Comparison of ENCODE assay signal across 19 cellular contexts in the genomic region with DNA sequence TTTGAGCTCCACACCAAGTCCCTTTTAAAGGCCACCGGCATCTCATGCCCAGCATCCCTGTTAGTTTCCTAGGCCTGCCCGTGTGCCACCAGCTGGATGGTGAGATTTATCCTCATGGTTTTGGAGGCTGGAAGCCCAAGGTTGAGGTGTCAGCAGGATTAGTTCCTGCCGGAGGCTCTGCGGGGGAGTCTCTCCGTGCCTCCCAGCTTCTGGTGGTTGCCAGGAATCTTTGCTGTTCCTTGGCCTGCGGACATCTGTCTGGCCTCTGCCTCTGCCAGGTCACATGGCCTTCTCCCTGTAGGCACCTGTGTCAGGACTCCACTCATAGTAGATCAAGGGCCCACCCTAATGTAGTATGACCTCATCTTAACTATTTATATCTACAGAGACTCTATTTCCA. TPM values are rescaled to one million over a fixed set of nuclear protein-coding genes. Genes with fewer than 3 reads are reported as not detected.
DNase-seq lines count a peak whose midpoint lies in the region; ATAC-seq and TF ChIP-seq lines count a peak whose summit lies in the region.
"Had no signal": no experiment of that assay in that cellular context is flagged by ENCODE, and none has a peak within 500 bp of the region (broad histone marks: within the 10 kb centered on the region; RNA-seq: fewer than 3 reads in every experiment).

No MANE protein-coding gene starts in this region.

- no peak overlapping the region for H3K4me3 Mint-ChIP-seq in activated CD8-positive, alpha-beta T cell treated with anti-CD3 and anti-CD28 coated beads for 36 hours
- no peak overlapping the region for H3K4me3 Mint-ChIP-seq in activated CD8-positive, alpha-beta T cell treated with anti-CD3 and anti-CD28 coated beads, Interleukin-2, amount 10 ng/mL, durations not matched to agents 7 days and 5 days
- no peak overlapping the region for H3K4me3 Mint-ChIP-seq in stimulated activated effector memory CD8-positive, alpha-beta T cell treated with anti-CD3 and anti-CD28 coated beads, Interleukin-12 subunit alpha, Interleukin-12 subunit beta, amount 100 ng/mL, for 72 hours
- H3K4me3 Mint-ChIP-seq: dendritic cell treated with granulocyte-macrophage colony-stimulating factor and Interleukin-4, amounts not matched to agents 40 ng/mL and 50 ng/mL, for 4 days had no signal

- no peaks in the 10 kb centered on the region for H3K27me3 Mint-ChIP-seq in activated CD8-positive, alpha-beta T cell treated with anti-CD3 and anti-CD28 coated beads for 36 hours
- H3K27me3 Mint-ChIP-seq in activated CD8-positive, alpha-beta T cell treated with anti-CD3 and anti-CD28 coated beads, Interleukin-2, amount 10 ng/mL, durations not matched to agents 7 days and 5 days (ENCODE audit: low read depth), result no peaks in the 10 kb centered on the region
- H3K27me3 Mint-ChIP-seq: dendritic cell treated with granulocyte-macrophage colony-stimulating factor and Interleukin-4, amounts not matched to agents 40 ng/mL and 50 ng/mL, for 4 days had no signal

- peaks cover 0 to 70% of the 10 kb centered on the region in 2 donors for H3K36me3 ChIP-seq in adrenal gland (replicated peaks in 1 of 2)
- peaks cover 66% of the 10 kb centered on the region for H3K36me3 ChIP-seq in right atrium auricular region

- H3K27ac Mint-ChIP-seq in activated CD8-positive, alpha-beta T cell treated with anti-CD3 and anti-CD28 coated beads for 36 hours, result peak overlapping the region; percentile 77
- H3K27ac Mint-ChIP-seq in activated CD8-positive, alpha-beta T cell treated with anti-CD3 and anti-CD28 coated beads, Interleukin-2, amount 10 ng/mL, durations not matched to agents 7 days and 5 days, result no peak overlapping the region
- H3K27ac Mint-ChIP-seq in stimulated activated effector memory CD8-positive, alpha-beta T cell treated with anti-CD3 and anti-CD28 coated beads, Interleukin-12 subunit alpha, Interleukin-12 subunit beta, amount 100 ng/mL, for 72 hours, result peak overlapping the region; percentile 95

- POLR2A ChIA-PET in activated CD8-positive, alpha-beta T cell treated with anti-CD3 and anti-CD28 coated beads for 36 hours (lab: Charles Lee), result no interaction called here
- POLR2A ChIA-PET in activated CD8-positive, alpha-beta T cell treated with anti-CD3 and anti-CD28 coated beads, Interleukin-2, amount 10 ng/mL, durations not matched to agents 7 days and 5 days (lab: Charles Lee), result no interaction called here

- H3K9me3 ChIP-seq in adrenal gland (replicated peaks in 1 of 3), result no peaks in the 10 kb centered on the region
- no peaks in the 10 kb centered on the region for H3K9me3 ChIP-seq in right atrium auricular region
- H3K9me3 ChIP-seq: BLaER1, body of pancreas, upper lobe of left lung had no signal

- peaks cover 27% of the 10 kb centered on the region for H3K36me3 Mint-ChIP-seq in activated CD8-positive, alpha-beta T cell treated with anti-CD3 and anti-CD28 coated beads for 36 hours (ENCODE audit: low read depth)
- peaks cover 61% of the 10 kb centered on the region for H3K36me3 Mint-ChIP-seq in activated CD8-positive, alpha-beta T cell treated with anti-CD3 and anti-CD28 coated beads, Interleukin-2, amount 10 ng/mL, durations not matched to agents 7 days and 5 days (ENCODE audit: low read depth)
- peaks cover 78% of the 10 kb centered on the region for H3K36me3 Mint-ChIP-seq in stimulated activated effector memory CD8-positive, alpha-beta T cell treated with anti-CD3 and anti-CD28 coated beads, Interleukin-12 subunit alpha, Interleukin-12 subunit beta, amount 100 ng/mL, for 72 hours

- H3K9me3 Mint-ChIP-seq in activated CD8-positive, alpha-beta T cell treated with anti-CD3 and anti-CD28 coated beads for 36 hours, result no peaks in the 10 kb centered on the region
- no peaks in the 10 kb centered on the region for H3K9me3 Mint-ChIP-seq in activated CD8-positive, alpha-beta T cell treated with anti-CD3 and anti-CD28 coated beads, Interleukin-2, amount 10 ng/mL, durations not matched to agents 7 days and 5 days (ENCODE audit: insufficient read depth)
- no peaks in the 10 kb centered on the region for H3K9me3 Mint-ChIP-seq in stimulated activated effector memory CD8-positive, alpha-beta T cell treated with anti-CD3 and anti-CD28 coated beads, Interleukin-12 subunit alpha, Interleukin-12 subunit beta, amount 100 ng/mL, for 72 hours
- H3K9me3 Mint-ChIP-seq: dendritic cell treated with granulocyte-macrophage colony-stimulating factor and Interleukin-4, amounts not matched to agents 40 ng/mL and 50 ng/mL, for 4 days had no signal

- H3K4me1 ChIP-seq in adrenal gland (replicated peaks in 1 of 2) (peaks cover 35 to 53% of the 10 kb centered on the region in 2 donors), right atrium auricular region (peaks cover 0 to 67% of the 10 kb centered on the region in 2 donors)

- no peak for TF ChIP-seq POLR2A in adrenal gland (IDR thresholded peaks at IDR 0.05)

- DNase-seq in activated CD8-positive, alpha-beta T cell treated with anti-CD3 and anti-CD28 coated beads for 36 hours, result no peak
- DNase-seq in activated CD8-positive, alpha-beta T cell treated with anti-CD3 and anti-CD28 coated beads, Interleukin-2, amount 10 ng/mL, durations not matched to agents 7 days and 5 days, result no peak
- DNase-seq in adrenal gland (peak in 6 of 7 donors; percentile 63 to 82 (median 74)), right atrium auricular region (ENCODE audit: low spot score) (no peak), hypothalamus (lab: John Stamatoyannopoulos, UW) (no peak)
- DNase-seq in stimulated activated effector memory CD8-positive, alpha-beta T cell treated with anti-CD3 and anti-CD28 coated beads, Interleukin-12 subunit alpha, Interleukin-12 subunit beta, amount 100 ng/mL, for 72 hours (ENCODE audit: low spot score in 2 of 2), result no peak
- no peak for DNase-seq in stimulated activated CD8-positive, alpha-beta memory T cell treated with anti-CD3 and anti-CD28 coated beads, Interleukin-4, amount 100 ng/mL, for 48 hours
- DNase-seq: activated gamma-delta T cell, DMS153, NCI-H1105, NCI-H2171, NCI-H526 treated with DMSO at 0.1 percent for 48 hours, upper lobe of left lung had no signal

- H3K27me3 ChIP-seq in adrenal gland (no peaks in the 10 kb centered on the region), right atrium auricular region (no peaks in the 10 kb centered on the region)
- H3K27me3 ChIP-seq: BLaER1, body of pancreas, upper lobe of left lung had no signal

- TF ChIP-seq CTCF in activated CD8-positive, alpha-beta T cell treated with anti-CD3 and anti-CD28 coated beads for 36 hours (IDR thresholded peaks at IDR 0.05), result no peak
- no peak for TF ChIP-seq CTCF in adrenal gland (IDR thresholded peaks at IDR 0.05)
- TF ChIP-seq CTCF in right atrium auricular region (IDR thresholded peaks at IDR 0.05), result no peak

- peaks cover 8% of the 10 kb centered on the region for H3K4me1 Mint-ChIP-seq in activated CD8-positive, alpha-beta T cell treated with anti-CD3 and anti-CD28 coated beads for 36 hours (ENCODE audit: low read depth)
- H3K4me1 Mint-ChIP-seq in activated CD8-positive, alpha-beta T cell treated with anti-CD3 and anti-CD28 coated beads, Interleukin-2, amount 10 ng/mL, durations not matched to agents 7 days and 5 days (ENCODE audit: low read depth), result peaks cover 23% of the 10 kb centered on the region
- peaks cover 50% of the 10 kb centered on the region for H3K4me1 Mint-ChIP-seq in stimulated activated effector memory CD8-positive, alpha-beta T cell treated with anti-CD3 and anti-CD28 coated beads, Interleukin-12 subunit alpha, Interleukin-12 subunit beta, amount 100 ng/mL, for 72 hours

- H3K4me3 ChIP-seq in adrenal gland (no peak overlapping the region), right atrium auricular region (no peak overlapping the region)
- H3K4me3 ChIP-seq: BLaER1, body of pancreas, upper lobe of left lung had no signal

- CTCF ChIA-PET in activated CD8-positive, alpha-beta T cell treated with anti-CD3 and anti-CD28 coated beads for 36 hours (lab: Charles Lee), result interaction anchor here (0.8 kb wide), 1 partner anchor 11 kb away, joined by 3 read pairs; no protein-coding TSS in a partner anchor
- CTCF ChIA-PET in activated CD8-positive, alpha-beta T cell treated with anti-CD3 and anti-CD28 coated beads, Interleukin-2, amount 10 ng/mL, durations not matched to agents 7 days and 5 days (lab: Charles Lee), result no interaction called here

- 43 to 54% (median 48%) methylated on average over 5 to 6 of the region's 6 CpGs for WGBS in adrenal gland, 4 donors

- ATAC-seq in activated CD8-positive, alpha-beta T cell treated with anti-CD3 and anti-CD28 coated beads for 36 hours, result no peak
- no peak for ATAC-seq in activated CD8-positive, alpha-beta T cell treated with anti-CD3 and anti-CD28 coated beads, Interleukin-2, amount 10 ng/mL, durations not matched to agents 7 days and 5 days
- no peak for ATAC-seq in stimulated activated effector memory CD8-positive, alpha-beta T cell treated with anti-CD3 and anti-CD28 coated beads, Interleukin-12 subunit alpha, Interleukin-12 subunit beta, amount 100 ng/mL, for 72 hours
- no peak for ATAC-seq in GM19328 (IDR thresholded peaks at IDR 0.05; ENCODE audit: unreplicated experiment)
- ATAC-seq: body of pancreas had no signal

- H3K27ac ChIP-seq in adrenal gland (peak overlapping the region in 3 of 5 donors; percentile 34 to 93 (median 93)), right atrium auricular region (peak overlapping the region; percentile 74 to 91)
- H3K27ac ChIP-seq: body of pancreas, epithelial cell of prostate, parathyroid adenoma had no signal

- intact Hi-C loops in activated CD8-positive, alpha-beta T cell treated with anti-CD3 and anti-CD28 coated beads for 36 hours (cut with micrococcal nuclease), result no loop called here
- intact Hi-C loops in adrenal gland (cut with DNase I), result loop anchor here in 1 of 2 donors (10.0 kb wide), 1 partner anchor 156 kb away; a partner anchor contains a TSS

RNA-seq across cellular contexts. Expression of a gene that starts 45.4 kb away (rescaled TPM):
- 10 to 100 TPM; 58.7 to 61.2 TPM for total RNA-seq in activated CD8-positive, alpha-beta T cell treated with anti-CD3 and anti-CD28 coated beads for 36 hours
- total RNA-seq in activated CD8-positive, alpha-beta T cell treated with anti-CD3 and anti-CD28 coated beads, Interleukin-2, amount 10 ng/mL, durations not matched to agents 7 days and 5 days, result 10 to 100 TPM; 79.9 to 86.0 TPM
- total RNA-seq in adrenal gland (100 to 1,000 TPM in 1 of 8 donors, 10 to 100 TPM in 7; 60.5 to 180 (median 83.2) TPM), right atrium auricular region (10 to 100 TPM; 37.5 to 47.6 TPM)
- 10 to 100 TPM; 10.2 to 25.8 (median 25.7) TPM for polyA plus RNA-seq in adrenal gland

Comparison
In these comparisons a context has a peak if more than half of its experiments do, and no peak if none do; other contexts are left out.
1. DNase-seq: peak in adrenal gland (6 of 7); none in activated CD8-positive, alpha-beta T cell treated with anti-CD3 and anti-CD28 coated beads for 36 hours (single experiment), activated CD8-positive, alpha-beta T cell treated with anti-CD3 and anti-CD28 coated beads, Interleukin-2, amount 10 ng/mL, durations not matched to agents 7 days and 5 days (single experiment), right atrium auricular region (single experiment), stimulated activated effector memory CD8-positive, alpha-beta T cell treated with anti-CD3 and anti-CD28 coated beads, Interleukin-12 subunit alpha, Interleukin-12 subunit beta, amount 100 ng/mL, for 72 hours (0 of 2), stimulated activated CD8-positive, alpha-beta memory T cell treated with anti-CD3 and anti-CD28 coated beads, Interleukin-4, amount 100 ng/mL, for 48 hours (single experiment) and hypothalamus (0 of 51).